ENCODE assay signal across 1 cellular context in genomic region chr2:42116195-42117181, GRCh38.
A peak's percentile ranks its signal among the peaks of the same experiment; 100 is the strongest.
TF ChIP-seq lines count a peak whose summit lies in the region.

No MANE protein-coding gene starts in this region.

TF ChIP-seq in HepG2, 621 proteins besides CTCF, POLR2A, EP300 and RAD21 (continued from another document and continues in another):
- TF ChIP-seq, protein P1, sequence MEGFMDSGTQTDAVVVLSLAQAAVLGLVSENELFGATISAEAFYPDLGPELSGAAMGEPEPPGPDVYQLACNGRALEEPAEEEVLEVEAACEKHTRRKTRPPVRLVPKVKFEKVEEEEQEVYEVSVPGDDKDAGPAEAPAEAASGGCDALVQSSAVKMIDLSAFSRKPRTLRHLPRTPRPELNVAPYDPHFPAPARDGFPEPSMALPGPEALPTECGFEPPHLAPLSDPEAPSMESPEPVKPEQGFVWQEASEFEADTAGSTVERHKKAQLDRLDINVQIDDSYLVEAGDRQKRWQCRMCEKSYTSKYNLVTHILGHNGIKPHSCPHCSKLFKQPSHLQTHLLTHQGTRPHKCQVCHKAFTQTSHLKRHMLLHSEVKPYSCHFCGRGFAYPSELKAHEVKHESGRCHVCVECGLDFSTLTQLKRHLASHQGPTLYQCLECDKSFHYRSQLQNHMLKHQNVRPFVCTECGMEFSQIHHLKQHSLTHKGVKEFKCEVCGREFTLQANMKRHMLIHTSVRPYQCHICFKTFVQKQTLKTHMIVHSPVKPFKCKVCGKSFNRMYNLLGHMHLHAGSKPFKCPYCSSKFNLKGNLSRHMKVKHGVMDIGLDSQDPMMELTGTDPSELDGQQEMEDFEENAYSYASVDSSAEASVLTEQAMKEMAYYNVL (CRISPR knock-in tag; IDR thresholded peaks at IDR 0.05; ENCODE audit: borderline replicate concordance): peak; percentile 98
- no peak for TF ChIP-seq KDM2A (CRISPR knock-in tag; IDR thresholded peaks at IDR 0.05; ENCODE audit: borderline replicate concordance, low read depth)
- no peak for TF ChIP-seq ZNF713 (CRISPR knock-in tag; IDR thresholded peaks at IDR 0.05)
- TF ChIP-seq AKAP8 (CRISPR knock-in tag; IDR thresholded peaks at IDR 0.05): no peak
- peak; percentile 85; the same call in 1 of the 2 replicates for TF ChIP-seq ZNF430 (CRISPR knock-in tag; IDR thresholded peaks at IDR 0.05)
- TF ChIP-seq BCL3 (CRISPR knock-in tag; IDR thresholded peaks at IDR 0.05): no peak
- TF ChIP-seq ZNF343 (CRISPR knock-in tag; IDR thresholded peaks at IDR 0.05): no peak
- TF ChIP-seq, protein P2, sequence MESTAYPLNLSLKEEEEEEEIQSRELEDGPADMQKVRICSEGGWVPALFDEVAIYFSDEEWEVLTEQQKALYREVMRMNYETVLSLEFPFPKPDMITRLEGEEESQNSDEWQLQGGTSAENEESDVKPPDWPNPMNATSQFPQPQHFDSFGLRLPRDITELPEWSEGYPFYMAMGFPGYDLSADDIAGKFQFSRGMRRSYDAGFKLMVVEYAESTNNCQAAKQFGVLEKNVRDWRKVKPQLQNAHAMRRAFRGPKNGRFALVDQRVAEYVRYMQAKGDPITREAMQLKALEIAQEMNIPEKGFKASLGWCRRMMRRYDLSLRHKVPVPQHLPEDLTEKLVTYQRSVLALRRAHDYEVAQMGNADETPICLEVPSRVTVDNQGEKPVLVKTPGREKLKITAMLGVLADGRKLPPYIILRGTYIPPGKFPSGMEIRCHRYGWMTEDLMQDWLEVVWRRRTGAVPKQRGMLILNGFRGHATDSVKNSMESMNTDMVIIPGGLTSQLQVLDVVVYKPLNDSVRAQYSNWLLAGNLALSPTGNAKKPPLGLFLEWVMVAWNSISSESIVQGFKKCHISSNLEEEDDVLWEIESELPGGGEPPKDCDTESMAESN (CRISPR knock-in tag; conservative IDR thresholded peaks at IDR 0.05): 0 out of 2 replicates have a peak, but pooled peaks have one; percentile 48
- peak; percentile 50 for TF ChIP-seq THAP11 (CRISPR knock-in tag; IDR thresholded peaks at IDR 0.05)
- no peak; the same call in 1 of the 2 replicates for TF ChIP-seq KAT8 (CRISPR knock-in tag; IDR thresholded peaks at IDR 0.05)
- no peak for TF ChIP-seq GZF1 (CRISPR knock-in tag; IDR thresholded peaks at IDR 0.05)
- TF ChIP-seq ZNF20 (CRISPR knock-in tag; IDR thresholded peaks at IDR 0.05): peak; percentile 81; the same call in 1 of the 2 replicates
- no peak for TF ChIP-seq ZNF747 (CRISPR knock-in tag; IDR thresholded peaks at IDR 0.05; ENCODE audit: borderline replicate concordance)
- TF ChIP-seq, protein P3, sequence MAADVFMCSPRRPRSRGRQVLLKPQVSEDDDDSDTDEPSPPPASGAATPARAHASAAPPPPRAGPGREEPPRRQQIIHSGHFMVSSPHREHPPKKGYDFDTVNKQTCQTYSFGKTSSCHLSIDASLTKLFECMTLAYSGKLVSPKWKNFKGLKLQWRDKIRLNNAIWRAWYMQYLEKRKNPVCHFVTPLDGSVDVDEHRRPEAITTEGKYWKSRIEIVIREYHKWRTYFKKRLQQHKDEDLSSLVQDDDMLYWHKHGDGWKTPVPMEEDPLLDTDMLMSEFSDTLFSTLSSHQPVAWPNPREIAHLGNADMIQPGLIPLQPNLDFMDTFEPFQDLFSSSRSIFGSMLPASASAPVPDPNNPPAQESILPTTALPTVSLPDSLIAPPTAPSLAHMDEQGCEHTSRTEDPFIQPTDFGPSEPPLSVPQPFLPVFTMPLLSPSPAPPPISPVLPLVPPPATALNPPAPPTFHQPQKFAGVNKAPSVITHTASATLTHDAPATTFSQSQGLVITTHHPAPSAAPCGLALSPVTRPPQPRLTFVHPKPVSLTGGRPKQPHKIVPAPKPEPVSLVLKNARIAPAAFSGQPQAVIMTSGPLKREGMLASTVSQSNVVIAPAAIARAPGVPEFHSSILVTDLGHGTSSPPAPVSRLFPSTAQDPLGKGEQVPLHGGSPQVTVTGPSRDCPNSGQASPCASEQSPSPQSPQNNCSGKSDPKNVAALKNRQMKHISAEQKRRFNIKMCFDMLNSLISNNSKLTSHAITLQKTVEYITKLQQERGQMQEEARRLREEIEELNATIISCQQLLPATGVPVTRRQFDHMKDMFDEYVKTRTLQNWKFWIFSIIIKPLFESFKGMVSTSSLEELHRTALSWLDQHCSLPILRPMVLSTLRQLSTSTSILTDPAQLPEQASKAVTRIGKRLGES (CRISPR knock-in tag; IDR thresholded peaks at IDR 0.05; ENCODE audit: borderline replicate concordance): no peak
- peak; percentile 83 for TF ChIP-seq IRF2 (CRISPR knock-in tag; IDR thresholded peaks at IDR 0.05)
- TF ChIP-seq ZNF264 (CRISPR knock-in tag; IDR thresholded peaks at IDR 0.05): peak; percentile 59; the same call in 1 of the 2 replicates
- no peak for TF ChIP-seq FOXA1 (IDR thresholded peaks at IDR 0.05)
- TF ChIP-seq FOXA1 (CRISPR knock-in tag; IDR thresholded peaks at IDR 0.05): peak; percentile 75
- TF ChIP-seq ZNF615 (CRISPR knock-in tag; IDR thresholded peaks at IDR 0.05; ENCODE audit: borderline replicate concordance): no peak
- TF ChIP-seq HNRNPUL1 (IDR thresholded peaks at IDR 0.05; ENCODE audit: low read depth, low read length): no peak
- no peak for TF ChIP-seq EZH2 (conservative IDR thresholded peaks at IDR 0.05; ENCODE audit: low read depth, low read length)
- no peak for TF ChIP-seq DNMT1 (CRISPR knock-in tag; IDR thresholded peaks at IDR 0.05)
- TF ChIP-seq, protein P4, sequence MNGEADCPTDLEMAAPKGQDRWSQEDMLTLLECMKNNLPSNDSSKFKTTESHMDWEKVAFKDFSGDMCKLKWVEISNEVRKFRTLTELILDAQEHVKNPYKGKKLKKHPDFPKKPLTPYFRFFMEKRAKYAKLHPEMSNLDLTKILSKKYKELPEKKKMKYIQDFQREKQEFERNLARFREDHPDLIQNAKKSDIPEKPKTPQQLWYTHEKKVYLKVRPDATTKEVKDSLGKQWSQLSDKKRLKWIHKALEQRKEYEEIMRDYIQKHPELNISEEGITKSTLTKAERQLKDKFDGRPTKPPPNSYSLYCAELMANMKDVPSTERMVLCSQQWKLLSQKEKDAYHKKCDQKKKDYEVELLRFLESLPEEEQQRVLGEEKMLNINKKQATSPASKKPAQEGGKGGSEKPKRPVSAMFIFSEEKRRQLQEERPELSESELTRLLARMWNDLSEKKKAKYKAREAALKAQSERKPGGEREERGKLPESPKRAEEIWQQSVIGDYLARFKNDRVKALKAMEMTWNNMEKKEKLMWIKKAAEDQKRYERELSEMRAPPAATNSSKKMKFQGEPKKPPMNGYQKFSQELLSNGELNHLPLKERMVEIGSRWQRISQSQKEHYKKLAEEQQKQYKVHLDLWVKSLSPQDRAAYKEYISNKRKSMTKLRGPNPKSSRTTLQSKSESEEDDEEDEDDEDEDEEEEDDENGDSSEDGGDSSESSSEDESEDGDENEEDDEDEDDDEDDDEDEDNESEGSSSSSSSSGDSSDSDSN (CRISPR knock-in tag; IDR thresholded peaks at IDR 0.05): no peak
- TF ChIP-seq TBX3 (IDR thresholded peaks at IDR 0.05; ENCODE audit: borderline replicate concordance): peak; percentile 23; the same call in 1 of the 2 replicates
- no peak for TF ChIP-seq ZNF296 (CRISPR knock-in tag; conservative IDR thresholded peaks at IDR 0.05)
- peak; percentile 74; the same call in 1 of the 2 replicates for TF ChIP-seq TOPORS (CRISPR knock-in tag; IDR thresholded peaks at IDR 0.05)
- TF ChIP-seq ZNF331 (CRISPR knock-in tag; IDR thresholded peaks at IDR 0.05): peak; percentile 78; the same call in 1 of the 2 replicates
- TF ChIP-seq TRIM22 (IDR thresholded peaks at IDR 0.05): no peak
- no peak for TF ChIP-seq ZNF30 (CRISPR knock-in tag; IDR thresholded peaks at IDR 0.05)
- no peak for TF ChIP-seq MAF1 (CRISPR knock-in tag; IDR thresholded peaks at IDR 0.05; ENCODE audit: borderline replicate concordance)
- no peak for TF ChIP-seq AKNA (CRISPR knock-in tag; IDR thresholded peaks at IDR 0.05; ENCODE audit: borderline replicate concordance)
- no peak for TF ChIP-seq GMEB1 (CRISPR knock-in tag; IDR thresholded peaks at IDR 0.05; ENCODE audit: borderline replicate concordance)
- TF ChIP-seq, protein P5, sequence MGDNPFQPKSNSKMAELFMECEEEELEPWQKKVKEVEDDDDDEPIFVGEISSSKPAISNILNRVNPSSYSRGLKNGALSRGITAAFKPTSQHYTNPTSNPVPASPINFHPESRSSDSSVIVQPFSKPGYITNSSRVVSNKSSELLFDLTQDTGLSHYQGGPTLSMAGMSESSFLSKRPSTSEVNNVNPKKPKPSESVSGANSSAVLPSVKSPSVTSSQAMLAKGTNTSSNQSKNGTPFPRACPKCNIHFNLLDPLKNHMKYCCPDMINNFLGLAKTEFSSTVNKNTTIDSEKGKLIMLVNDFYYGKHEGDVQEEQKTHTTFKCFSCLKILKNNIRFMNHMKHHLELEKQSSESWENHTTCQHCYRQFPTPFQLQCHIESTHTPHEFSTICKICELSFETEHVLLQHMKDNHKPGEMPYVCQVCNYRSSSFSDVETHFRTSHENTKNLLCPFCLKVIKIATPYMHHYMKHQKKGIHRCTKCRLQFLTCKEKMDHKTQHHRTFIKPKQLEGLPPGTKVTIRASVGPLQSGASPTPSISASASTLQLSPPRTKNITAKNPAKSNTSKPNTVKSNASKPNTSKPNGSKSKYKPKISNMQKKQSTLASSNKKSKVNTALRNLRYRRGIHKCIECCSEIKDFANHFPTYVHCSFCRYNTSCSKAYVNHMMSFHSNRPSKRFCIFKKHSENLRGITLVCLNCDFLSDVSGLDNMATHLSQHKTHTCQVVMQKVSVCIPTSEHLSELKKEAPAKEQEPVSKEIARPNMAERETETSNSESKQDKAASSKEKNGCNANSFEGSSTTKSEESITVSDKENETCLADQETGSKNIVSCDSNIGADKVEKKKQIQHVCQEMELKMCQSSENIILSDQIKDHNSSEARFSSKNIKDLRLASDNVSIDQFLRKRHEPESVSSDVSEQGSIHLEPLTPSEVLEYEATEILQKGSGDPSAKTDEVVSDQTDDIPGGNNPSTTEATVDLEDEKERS (CRISPR knock-in tag; IDR thresholded peaks at IDR 0.05): no peak
- no peak for TF ChIP-seq NCOA5 (CRISPR knock-in tag; IDR thresholded peaks at IDR 0.05)
- TF ChIP-seq ZNF720 (CRISPR knock-in tag; IDR thresholded peaks at IDR 0.05): no peak
- no peak for TF ChIP-seq SMAD9 (CRISPR knock-in tag; IDR thresholded peaks at IDR 0.05)
